Comparison of ENCODE assay signal across 8 cellular contexts in genomic region chr11:133956650-133957633, GRCh38. TPM values are rescaled to one million over a fixed set of nuclear protein-coding genes. Genes with fewer than 3 reads are reported as not detected.
DNase-seq lines count a peak whose midpoint lies in the region; ATAC-seq and TF ChIP-seq lines count a peak whose summit lies in the region.

IGSF9B (minus strand) TSS chr11:133956968; CDS start chr11:133956754, 214 bp downstream.

- no peak for DNase-seq in AG04449 (ENCODE audit: low read depth, low spot score)
- peak; percentile 19 for DNase-seq in NCI-H524 treated with DMSO at 0.1 percent for 48 hours (lab: John Stamatoyannopoulos, UW)
- peak; percentile 87 for DNase-seq in activated T-cell treated with anti-CD3 and anti-CD28 coated beads for 4 hours
- DNase-seq in epithelial cell of esophagus (ENCODE audit: low read depth) = peak; percentile 70
- DNase-seq in mucosa of gallbladder (ENCODE audit: low spot score) = peak; percentile 92
- peak; percentile 83 for DNase-seq in stimulated activated CD8-positive, alpha-beta memory T cell treated with anti-CD3 and anti-CD28 coated beads, Interleukin-4, amount 100 ng/mL, for 24 hours (ENCODE audit: low read depth)

- TF ChIP-seq CTCF in AG04449 (IDR thresholded peaks at IDR 0.05; ENCODE audit: insufficient read depth, low read length, missing control alignments) (no peak), epithelial cell of esophagus (IDR thresholded peaks at IDR 0.05; ENCODE audit: insufficient read depth, low read depth, low read length, missing control alignments) (no peak)

- POLR2A ChIA-PET in AG04449 (lab: Yijun Ruan, JAX) = no interaction called here

- CTCF ChIA-PET in AG04449 (lab: Yijun Ruan, JAX) = no interaction called here

- ATAC-seq in GM18873 (IDR thresholded peaks at IDR 0.05; ENCODE audit: low FRiP score, unreplicated experiment) (peak; percentile 96), HG03135 (IDR thresholded peaks at IDR 0.05; ENCODE audit: unreplicated experiment) (peak; percentile 99)

- H3K4me3 ChIP-seq in AG04449 (ENCODE audit: low read depth, low read length) (peak within 1 kb of the TSS; percentile 61), epithelial cell of esophagus (ENCODE audit: low read length) (peak within 1 kb of the TSS; percentile 43)

RNA-seq across cellular contexts. Expression of gene IGSF9B, which starts in this region (rescaled TPM):
- total RNA-seq in mucosa of gallbladder = 30.3 TPM
